Comparison of ENCODE assay signal across 9 cellular contexts in genomic region chr1:110607663-110608230, GRCh38. TPM values are rescaled to one million over a fixed set of nuclear protein-coding genes. Genes with fewer than 3 reads are reported as not detected.
DNase-seq lines count a peak whose midpoint lies in the region; ATAC-seq and TF ChIP-seq lines count a peak whose summit lies in the region.
"Had no signal": no experiment of that assay in that cellular context is flagged by ENCODE, and none has a peak within 500 bp of the region (broad histone marks: within the 10 kb centered on the region; RNA-seq: fewer than 3 reads in every experiment).

No MANE protein-coding gene starts in this region.

- H3F3A ChIP-seq in GM23338 (replicated peaks; ENCODE audit: low read depth), result no peaks in the 10 kb centered on the region

- DNase-seq in GM23338 (ENCODE audit: low spot score), result peak; percentile 30
- no peak for DNase-seq in WERI-Rb-1
- DNase-seq in hepatocyte (ENCODE audit: low spot score), result no peak
- DNase-seq in retina, result peak; percentile 62
- DNase-seq in Ammon's horn (ENCODE audit: low spot score), result no peak
- no peak for DNase-seq in DMS 273 treated with DMSO at 0.1 percent for 48 hours (lab: John Stamatoyannopoulos, UW)
- no peak for DNase-seq in SK-N-DZ (ENCODE audit: low spot score)
- DNase-seq: right lobe of liver had no signal

- H3K4me1 Mint-ChIP-seq in GM23338, result peaks cover 17% of the 10 kb centered on the region

- H3K27ac Mint-ChIP-seq in GM23338, result no peak overlapping the region

- H3K27me3 ChIP-seq in GM23338 (ENCODE audit: insufficient read depth) (peaks cover 95% of the 10 kb centered on the region), WERI-Rb-1 (ENCODE audit: insufficient read depth, low read depth, severe bottlenecking) (peaks cover 13% of the 10 kb centered on the region), hepatocyte (peaks cover 73% of the 10 kb centered on the region)

- H3K9me2 ChIP-seq in GM23338 (ENCODE audit: insufficient read depth) (no peaks in the 10 kb centered on the region), hepatocyte (replicated peaks; ENCODE audit: insufficient read depth) (no peaks in the 10 kb centered on the region)

- peak; percentile 13 for ATAC-seq in GM23338

- H3K9me3 Mint-ChIP-seq in GM23338, result no peaks in the 10 kb centered on the region

- no peaks in the 10 kb centered on the region for H3K79me2 ChIP-seq in GM23338 (replicated peaks; ENCODE audit: insufficient read depth)
- no peaks in the 10 kb centered on the region for H3K79me2 ChIP-seq in hepatocyte

- H3K27ac ChIP-seq in GM23338 (ENCODE audit: low read depth) (no peak overlapping the region), WERI-Rb-1 (no peak overlapping the region), hepatocyte (no peak overlapping the region)
- H3K27ac ChIP-seq: right lobe of liver had no signal

- no peaks in the 10 kb centered on the region for H3K9me3 ChIP-seq in WERI-Rb-1 (ENCODE audit: severe bottlenecking)
- H3K9me3 ChIP-seq in hepatocyte (ENCODE audit: low read depth), result no peaks in the 10 kb centered on the region
- H3K9me3 ChIP-seq: right lobe of liver had no signal

- no peaks in the 10 kb centered on the region for H3K36me3 ChIP-seq in GM23338 (ENCODE audit: insufficient read depth)
- H3K36me3 ChIP-seq in WERI-Rb-1, result no peaks in the 10 kb centered on the region; the same call in 1 of the 2 replicates
- H3K36me3 ChIP-seq in hepatocyte (replicated peaks; ENCODE audit: insufficient read depth, low read depth), result no peaks in the 10 kb centered on the region
- H3K36me3 ChIP-seq: right lobe of liver had no signal

- H4K20me1 ChIP-seq in GM23338 (replicated peaks; ENCODE audit: insufficient read depth), result 0 out of 2 replicates have a peak, but pooled peaks cover 3% of the 10 kb centered on the region
- H4K20me1 ChIP-seq in hepatocyte (ENCODE audit: insufficient read depth, poor library complexity, severe bottlenecking), result no peaks in the 10 kb centered on the region

- TF ChIP-seq CTCF in GM23338 (conservative IDR thresholded peaks at IDR 0.05; ENCODE audit: low read depth in 2 of 2) (no peak), WERI-Rb-1 (IDR thresholded peaks at IDR 0.05; ENCODE audit: low read depth, low read length) (no peak), hepatocyte (IDR thresholded peaks at IDR 0.05; ENCODE audit: poor library complexity) (no peak)

- H3K36me3 Mint-ChIP-seq in GM23338 (ENCODE audit: low read depth), result no peaks in the 10 kb centered on the region

- H3K4me2 ChIP-seq in GM23338 (peak overlapping the region; percentile 96), hepatocyte (peak overlapping the region; percentile 100)

- H3K27me3 Mint-ChIP-seq in GM23338 (ENCODE audit: insufficient read depth, low read depth, poor library complexity), result peaks cover 70% of the 10 kb centered on the region

- H3K4me3 ChIP-seq in GM23338, result peak overlapping the region; percentile 87
- H3K4me3 ChIP-seq in WERI-Rb-1 (ENCODE audit: low read depth, low read length), result peak overlapping the region; percentile 26
- no peak overlapping the region for H3K4me3 ChIP-seq in hepatocyte

- peak overlapping the region; percentile 63 for H3K4me3 Mint-ChIP-seq in GM23338

- H3K4me1 ChIP-seq in GM23338 (ENCODE audit: insufficient read depth), result peaks cover 11% of the 10 kb centered on the region
- peaks cover 12% of the 10 kb centered on the region for H3K4me1 ChIP-seq in hepatocyte (ENCODE audit: insufficient read depth)

- WGBS in hepatocyte (ENCODE audit: low lambda C conversion rate, missing lambda C conversion rate), result 7% methylated on average over 21 of the region's 21 CpGs

- peak overlapping the region; percentile 87 for H2AFZ ChIP-seq in GM23338
- no peak overlapping the region for H2AFZ ChIP-seq in hepatocyte

TF ChIP-seq in GM23338, 12 proteins besides CTCF, POLR2A, EP300 and RAD21:
- TF ChIP-seq EZH2phosphoT487 (IDR thresholded peaks at IDR 0.05; ENCODE audit: unreplicated experiment) (peak; percentile 49), ZNF462 (CRISPR knock-in tag; IDR thresholded peaks at IDR 0.05) (no peak), EZH2 (IDR thresholded peaks at IDR 0.05; ENCODE audit: low read depth, unreplicated experiment) (peak; percentile 79)

RNA-seq across cellular contexts. Expression of gene KCNA2, which starts 1.6 kb away (rescaled TPM):
- 0.97 and 1.5 TPM in 2 replicates for total RNA-seq in GM23338 (2014; rRNA removed; shearing (Covaris generic))
- polyA plus RNA-seq in GM23338 (2016; fragmentation: Nextera tagmentation; extraction: Ambion mirVana), result 0.11 and 0.17 TPM in 2 replicates
- total RNA-seq in hepatocyte, result 0.40 TPM in 2 replicates
- polyA plus RNA-seq in hepatocyte, result 0.80 TPM in 1 of 2 replicates, not detected in the other
- not detected in 2 replicates for polyA plus RNA-seq in SK-N-DZ (2014; cell fraction: cytosol; rRNA removed)
- polyA plus RNA-seq in SK-N-DZ (2014; cell fraction: nucleus; rRNA removed), result 0.12 TPM in 1 of 2 replicates, not detected in the other
- total RNA-seq: dermis microvascular lymphatic vessel endothelial cell had no signal

Comparison
In these comparisons a context has a peak if more than half of its experiments do, and no peak if none do; other contexts are left out.
1. DNase-seq: peak in GM23338 (single experiment) and retina (single experiment); none in WERI-Rb-1 (single experiment), hepatocyte (single experiment), Ammon's horn (single experiment), DMS 273 treated with DMSO at 0.1 percent for 48 hours (single experiment) and SK-N-DZ (single experiment).